ENCODE assay signal across 1 cellular context in the genomic region with DNA sequence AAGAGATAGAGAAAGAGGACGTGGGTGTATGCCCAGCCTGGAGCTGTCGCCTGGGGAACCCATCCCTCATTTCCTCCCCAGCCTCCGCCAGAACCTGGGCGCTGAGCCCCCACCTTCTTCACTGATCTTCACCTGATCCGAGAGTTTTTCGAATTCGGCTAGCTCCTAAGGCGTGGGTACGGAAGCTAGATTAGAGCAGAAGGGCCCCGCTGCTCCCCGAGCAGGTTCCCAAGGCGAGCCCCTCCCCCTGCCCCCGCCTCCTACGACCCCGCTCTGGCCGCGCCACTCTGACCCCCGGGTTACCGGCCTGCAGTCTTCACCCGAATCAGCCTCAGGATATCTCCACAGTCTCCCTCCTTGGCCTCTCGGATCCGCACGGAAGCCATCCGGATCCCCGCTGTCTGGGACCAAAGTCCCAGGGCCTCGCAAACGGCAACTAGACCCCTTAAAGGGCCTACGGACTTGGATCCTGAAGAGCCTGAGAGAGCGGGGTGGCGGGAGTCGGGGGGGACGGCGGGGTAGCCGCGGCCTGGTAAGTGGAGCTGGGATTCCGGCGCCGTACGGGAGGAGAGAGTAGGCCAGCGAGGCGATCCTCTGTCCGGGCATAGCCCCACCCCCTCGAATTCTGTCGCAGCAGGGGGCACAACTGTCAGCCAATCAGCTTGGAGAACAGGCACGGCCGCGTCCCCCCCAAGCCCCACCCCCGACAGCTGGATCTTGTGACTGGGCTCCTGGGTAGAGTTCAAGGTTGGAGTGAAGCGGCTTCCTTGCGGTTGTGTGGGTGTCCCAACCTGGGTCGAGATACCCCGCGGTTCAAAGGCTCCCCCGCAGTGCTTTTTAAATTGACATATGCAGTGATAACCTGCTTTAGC.
TF ChIP-seq lines count a peak whose summit lies in the region.

A gene (minus strand): TSS at position 572 of the 872 bp plus-strand sequence. CDS start 186 bp downstream, at position 386.

TF ChIP-seq in K562, 482 proteins besides CTCF, POLR2A, EP300 and RAD21 (continued from another document and continues in another):
- TF ChIP-seq ESRRA (IDR thresholded peaks at IDR 0.05; ENCODE audit: borderline replicate concordance, low read depth) (peak; percentile 60; the same call in 1 of the 2 replicates), SMAD1 (IDR thresholded peaks at IDR 0.05; ENCODE audit: low read depth, low read length, partially characterized antibody) (no peak), POLR2G (IDR thresholded peaks at IDR 0.05; ENCODE audit: low read depth, low read length) (peak; percentile 69), ZBTB1 (CRISPR knock-in tag; IDR thresholded peaks at IDR 0.05; ENCODE audit: borderline replicate concordance, low read depth) (peak; percentile 91; the same call in 1 of the 2 replicates), CC2D1A (IDR thresholded peaks at IDR 0.05) (peak; percentile 77), ZNF324 (CRISPR knock-in tag; IDR thresholded peaks at IDR 0.05) (peak; percentile 52; the same call in 1 of the 2 replicates), MAZ (CRISPR knock-in tag; conservative IDR thresholded peaks at IDR 0.05 in 1 of 2, IDR thresholded peaks at IDR 0.05 in 1 of 2) (peak; percentile 20 to 42; a peak in 2 of 4 replicates), TARDBP (IDR thresholded peaks at IDR 0.05) (no peak), XRCC3 (IDR thresholded peaks at IDR 0.05) (no peak), CBFA2T3 (IDR thresholded peaks at IDR 0.05) (peak; percentile 68), RBM17 (IDR thresholded peaks at IDR 0.05; ENCODE audit: borderline replicate concordance, low read depth, low read length) (no peak), SIN3A (IDR thresholded peaks at IDR 0.05; ENCODE audit: borderline replicate concordance in 2 of 2, control insufficient read depth in 1 of 2, low read depth in 2 of 2, low read length in 2 of 2) (peak in 1 of 2 experiments; percentile 39; a peak in 1 of 4 replicates), NFYB (IDR thresholded peaks at IDR 0.05; ENCODE audit: extremely low read depth, insufficient read length) (peak; percentile 31), ZNF121 (CRISPR knock-in tag; conservative IDR thresholded peaks at IDR 0.05) (0 out of 2 replicates have a peak, but pooled peaks have one; percentile 9), CBX8 (IDR thresholded peaks at IDR 0.05; ENCODE audit: borderline replicate concordance, extremely low read depth, low read depth, low read length, poor library complexity, severe bottlenecking) (no peak), TEAD4 (IDR thresholded peaks at IDR 0.05; ENCODE audit: low read length) (peak; percentile 84), TEAD4 (CRISPR knock-in tag; IDR thresholded peaks at IDR 0.05; ENCODE audit: borderline replicate concordance) (no peak), KLF16 (IDR thresholded peaks at IDR 0.05) (peak; percentile 75; the same call in 1 of the 2 replicates), NR2C2 (CRISPR knock-in tag; IDR thresholded peaks at IDR 0.05) (no peak), NR2C2 (tag; IDR thresholded peaks at IDR 0.05) (peak; percentile 75), ARID2 (IDR thresholded peaks at IDR 0.05) (no peak), SNRNP70 (optimal IDR thresholded peaks at IDR 0.05; ENCODE audit: low read depth, low read length) (no peak), FOXM1 (IDR thresholded peaks at IDR 0.05; ENCODE audit: low read depth) (peak; percentile 41; the same call in 1 of the 2 replicates), FOXM1 (CRISPR knock-in tag; IDR thresholded peaks at IDR 0.05; ENCODE audit: low read depth) (no peak), PHF8 (IDR thresholded peaks at IDR 0.05; ENCODE audit: borderline replicate concordance, low read length) (peak; percentile 52; the same call in 1 of the 2 replicates), KDM1A (IDR thresholded peaks at IDR 0.05) (peak; percentile 88), RNF2 (IDR thresholded peaks at IDR 0.05) (peak; percentile 41; the same call in 1 of the 2 replicates), TCF7 (IDR thresholded peaks at IDR 0.05; ENCODE audit: borderline replicate concordance) (0 out of 2 replicates have a peak, but pooled peaks have one; percentile 73), POLR2AphosphoS5 (IDR thresholded peaks at IDR 0.05; ENCODE audit: control insufficient read depth, insufficient read depth, low read depth, low read length) (peak; percentile 24; the same call in 1 of the 2 replicates), CREB1 (IDR thresholded peaks at IDR 0.05) (0 out of 2 replicates have a peak, but pooled peaks have one; percentile 12), CREB1 (CRISPR knock-in tag; IDR thresholded peaks at IDR 0.05) (peak; percentile 21; the same call in 1 of the 2 replicates), RBM22 (IDR thresholded peaks at IDR 0.05; ENCODE audit: low read depth, low read length, poor library complexity, severe bottlenecking) (no peak)
- TF ChIP-seq, protein P1, sequence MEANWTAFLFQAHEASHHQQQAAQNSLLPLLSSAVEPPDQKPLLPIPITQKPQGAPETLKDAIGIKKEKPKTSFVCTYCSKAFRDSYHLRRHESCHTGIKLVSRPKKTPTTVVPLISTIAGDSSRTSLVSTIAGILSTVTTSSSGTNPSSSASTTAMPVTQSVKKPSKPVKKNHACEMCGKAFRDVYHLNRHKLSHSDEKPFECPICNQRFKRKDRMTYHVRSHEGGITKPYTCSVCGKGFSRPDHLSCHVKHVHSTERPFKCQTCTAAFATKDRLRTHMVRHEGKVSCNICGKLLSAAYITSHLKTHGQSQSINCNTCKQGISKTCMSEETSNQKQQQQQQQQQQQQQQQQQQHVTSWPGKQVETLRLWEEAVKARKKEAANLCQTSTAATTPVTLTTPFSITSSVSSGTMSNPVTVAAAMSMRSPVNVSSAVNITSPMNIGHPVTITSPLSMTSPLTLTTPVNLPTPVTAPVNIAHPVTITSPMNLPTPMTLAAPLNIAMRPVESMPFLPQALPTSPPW (CRISPR knock-in tag; IDR thresholded peaks at IDR 0.05): peak; percentile 88
- TF ChIP-seq, protein P2, sequence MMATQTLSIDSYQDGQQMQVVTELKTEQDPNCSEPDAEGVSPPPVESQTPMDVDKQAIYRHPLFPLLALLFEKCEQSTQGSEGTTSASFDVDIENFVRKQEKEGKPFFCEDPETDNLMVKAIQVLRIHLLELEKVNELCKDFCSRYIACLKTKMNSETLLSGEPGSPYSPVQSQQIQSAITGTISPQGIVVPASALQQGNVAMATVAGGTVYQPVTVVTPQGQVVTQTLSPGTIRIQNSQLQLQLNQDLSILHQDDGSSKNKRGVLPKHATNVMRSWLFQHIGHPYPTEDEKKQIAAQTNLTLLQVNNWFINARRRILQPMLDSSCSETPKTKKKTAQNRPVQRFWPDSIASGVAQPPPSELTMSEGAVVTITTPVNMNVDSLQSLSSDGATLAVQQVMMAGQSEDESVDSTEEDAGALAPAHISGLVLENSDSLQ (IDR thresholded peaks at IDR 0.05): peak; percentile 71
- TF ChIP-seq, protein P3, sequence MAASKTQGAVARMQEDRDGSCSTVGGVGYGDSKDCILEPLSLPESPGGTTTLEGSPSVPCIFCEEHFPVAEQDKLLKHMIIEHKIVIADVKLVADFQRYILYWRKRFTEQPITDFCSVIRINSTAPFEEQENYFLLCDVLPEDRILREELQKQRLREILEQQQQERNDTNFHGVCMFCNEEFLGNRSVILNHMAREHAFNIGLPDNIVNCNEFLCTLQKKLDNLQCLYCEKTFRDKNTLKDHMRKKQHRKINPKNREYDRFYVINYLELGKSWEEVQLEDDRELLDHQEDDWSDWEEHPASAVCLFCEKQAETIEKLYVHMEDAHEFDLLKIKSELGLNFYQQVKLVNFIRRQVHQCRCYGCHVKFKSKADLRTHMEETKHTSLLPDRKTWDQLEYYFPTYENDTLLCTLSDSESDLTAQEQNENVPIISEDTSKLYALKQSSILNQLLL (CRISPR knock-in tag; IDR thresholded peaks at IDR 0.05; ENCODE audit: borderline replicate concordance): no peak
- TF ChIP-seq, protein P4, sequence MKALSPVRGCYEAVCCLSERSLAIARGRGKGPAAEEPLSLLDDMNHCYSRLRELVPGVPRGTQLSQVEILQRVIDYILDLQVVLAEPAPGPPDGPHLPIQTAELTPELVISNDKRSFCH (CRISPR knock-in tag; IDR thresholded peaks at IDR 0.05): no peak
- TF ChIP-seq, protein P4 (tag; IDR thresholded peaks at IDR 0.05): no peak
- TF ChIP-seq, protein P5, sequence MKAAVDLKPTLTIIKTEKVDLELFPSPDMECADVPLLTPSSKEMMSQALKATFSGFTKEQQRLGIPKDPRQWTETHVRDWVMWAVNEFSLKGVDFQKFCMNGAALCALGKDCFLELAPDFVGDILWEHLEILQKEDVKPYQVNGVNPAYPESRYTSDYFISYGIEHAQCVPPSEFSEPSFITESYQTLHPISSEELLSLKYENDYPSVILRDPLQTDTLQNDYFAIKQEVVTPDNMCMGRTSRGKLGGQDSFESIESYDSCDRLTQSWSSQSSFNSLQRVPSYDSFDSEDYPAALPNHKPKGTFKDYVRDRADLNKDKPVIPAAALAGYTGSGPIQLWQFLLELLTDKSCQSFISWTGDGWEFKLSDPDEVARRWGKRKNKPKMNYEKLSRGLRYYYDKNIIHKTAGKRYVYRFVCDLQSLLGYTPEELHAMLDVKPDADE (conservative IDR thresholded peaks at IDR 0.05; ENCODE audit: control insufficient read depth, low read depth, low read length): 0 out of 2 replicates have a peak, but pooled peaks have one; percentile 20
- TF ChIP-seq, protein P6, sequence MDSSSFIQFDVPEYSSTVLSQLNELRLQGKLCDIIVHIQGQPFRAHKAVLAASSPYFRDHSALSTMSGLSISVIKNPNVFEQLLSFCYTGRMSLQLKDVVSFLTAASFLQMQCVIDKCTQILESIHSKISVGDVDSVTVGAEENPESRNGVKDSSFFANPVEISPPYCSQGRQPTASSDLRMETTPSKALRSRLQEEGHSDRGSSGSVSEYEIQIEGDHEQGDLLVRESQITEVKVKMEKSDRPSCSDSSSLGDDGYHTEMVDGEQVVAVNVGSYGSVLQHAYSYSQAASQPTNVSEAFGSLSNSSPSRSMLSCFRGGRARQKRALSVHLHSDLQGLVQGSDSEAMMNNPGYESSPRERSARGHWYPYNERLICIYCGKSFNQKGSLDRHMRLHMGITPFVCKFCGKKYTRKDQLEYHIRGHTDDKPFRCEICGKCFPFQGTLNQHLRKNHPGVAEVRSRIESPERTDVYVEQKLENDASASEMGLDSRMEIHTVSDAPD (CRISPR knock-in tag; IDR thresholded peaks at IDR 0.05): no peak
- TF ChIP-seq, protein P7, sequence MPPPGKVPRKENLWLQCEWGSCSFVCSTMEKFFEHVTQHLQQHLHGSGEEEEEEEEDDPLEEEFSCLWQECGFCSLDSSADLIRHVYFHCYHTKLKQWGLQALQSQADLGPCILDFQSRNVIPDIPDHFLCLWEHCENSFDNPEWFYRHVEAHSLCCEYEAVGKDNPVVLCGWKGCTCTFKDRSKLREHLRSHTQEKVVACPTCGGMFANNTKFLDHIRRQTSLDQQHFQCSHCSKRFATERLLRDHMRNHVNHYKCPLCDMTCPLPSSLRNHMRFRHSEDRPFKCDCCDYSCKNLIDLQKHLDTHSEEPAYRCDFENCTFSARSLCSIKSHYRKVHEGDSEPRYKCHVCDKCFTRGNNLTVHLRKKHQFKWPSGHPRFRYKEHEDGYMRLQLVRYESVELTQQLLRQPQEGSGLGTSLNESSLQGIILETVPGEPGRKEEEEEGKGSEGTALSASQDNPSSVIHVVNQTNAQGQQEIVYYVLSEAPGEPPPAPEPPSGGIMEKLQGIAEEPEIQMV (tag; conservative IDR thresholded peaks at IDR 0.05; ENCODE audit: low read depth): 0 out of 2 replicates have a peak, but pooled peaks have one; percentile 10
- TF ChIP-seq, protein P8, sequence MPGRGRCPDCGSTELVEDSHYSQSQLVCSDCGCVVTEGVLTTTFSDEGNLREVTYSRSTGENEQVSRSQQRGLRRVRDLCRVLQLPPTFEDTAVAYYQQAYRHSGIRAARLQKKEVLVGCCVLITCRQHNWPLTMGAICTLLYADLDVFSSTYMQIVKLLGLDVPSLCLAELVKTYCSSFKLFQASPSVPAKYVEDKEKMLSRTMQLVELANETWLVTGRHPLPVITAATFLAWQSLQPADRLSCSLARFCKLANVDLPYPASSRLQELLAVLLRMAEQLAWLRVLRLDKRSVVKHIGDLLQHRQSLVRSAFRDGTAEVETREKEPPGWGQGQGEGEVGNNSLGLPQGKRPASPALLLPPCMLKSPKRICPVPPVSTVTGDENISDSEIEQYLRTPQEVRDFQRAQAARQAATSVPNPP (IDR thresholded peaks at IDR 0.05; ENCODE audit: borderline replicate concordance, insufficient read depth, insufficient read length): no peak
- TF ChIP-seq, protein P9, sequence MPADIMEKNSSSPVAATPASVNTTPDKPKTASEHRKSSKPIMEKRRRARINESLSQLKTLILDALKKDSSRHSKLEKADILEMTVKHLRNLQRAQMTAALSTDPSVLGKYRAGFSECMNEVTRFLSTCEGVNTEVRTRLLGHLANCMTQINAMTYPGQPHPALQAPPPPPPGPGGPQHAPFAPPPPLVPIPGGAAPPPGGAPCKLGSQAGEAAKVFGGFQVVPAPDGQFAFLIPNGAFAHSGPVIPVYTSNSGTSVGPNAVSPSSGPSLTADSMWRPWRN (IDR thresholded peaks at IDR 0.05; ENCODE audit: low read depth): peak; percentile 39; the same call in 1 of the 2 replicates
- TF ChIP-seq, protein P10, sequence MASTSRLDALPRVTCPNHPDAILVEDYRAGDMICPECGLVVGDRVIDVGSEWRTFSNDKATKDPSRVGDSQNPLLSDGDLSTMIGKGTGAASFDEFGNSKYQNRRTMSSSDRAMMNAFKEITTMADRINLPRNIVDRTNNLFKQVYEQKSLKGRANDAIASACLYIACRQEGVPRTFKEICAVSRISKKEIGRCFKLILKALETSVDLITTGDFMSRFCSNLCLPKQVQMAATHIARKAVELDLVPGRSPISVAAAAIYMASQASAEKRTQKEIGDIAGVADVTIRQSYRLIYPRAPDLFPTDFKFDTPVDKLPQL (IDR thresholded peaks at IDR 0.05; ENCODE audit: extremely low read depth, insufficient read length): no peak
- TF ChIP-seq, protein P11, sequence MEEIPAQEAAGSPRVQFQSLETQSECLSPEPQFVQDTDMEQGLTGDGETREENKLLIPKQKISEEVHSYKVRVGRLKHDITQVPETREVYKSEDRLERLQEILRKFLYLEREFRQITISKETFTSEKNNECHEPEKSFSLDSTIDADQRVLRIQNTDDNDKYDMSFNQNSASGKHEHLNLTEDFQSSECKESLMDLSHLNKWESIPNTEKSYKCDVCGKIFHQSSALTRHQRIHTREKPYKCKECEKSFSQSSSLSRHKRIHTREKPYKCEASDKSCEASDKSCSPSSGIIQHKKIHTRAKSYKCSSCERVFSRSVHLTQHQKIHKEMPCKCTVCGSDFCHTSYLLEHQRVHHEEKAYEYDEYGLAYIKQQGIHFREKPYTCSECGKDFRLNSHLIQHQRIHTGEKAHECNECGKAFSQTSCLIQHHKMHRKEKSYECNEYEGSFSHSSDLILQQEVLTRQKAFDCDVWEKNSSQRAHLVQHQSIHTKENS (CRISPR knock-in tag; IDR thresholded peaks at IDR 0.05): no peak
